1 cellular context compared by ENCODE assay signal in the genomic region with DNA sequence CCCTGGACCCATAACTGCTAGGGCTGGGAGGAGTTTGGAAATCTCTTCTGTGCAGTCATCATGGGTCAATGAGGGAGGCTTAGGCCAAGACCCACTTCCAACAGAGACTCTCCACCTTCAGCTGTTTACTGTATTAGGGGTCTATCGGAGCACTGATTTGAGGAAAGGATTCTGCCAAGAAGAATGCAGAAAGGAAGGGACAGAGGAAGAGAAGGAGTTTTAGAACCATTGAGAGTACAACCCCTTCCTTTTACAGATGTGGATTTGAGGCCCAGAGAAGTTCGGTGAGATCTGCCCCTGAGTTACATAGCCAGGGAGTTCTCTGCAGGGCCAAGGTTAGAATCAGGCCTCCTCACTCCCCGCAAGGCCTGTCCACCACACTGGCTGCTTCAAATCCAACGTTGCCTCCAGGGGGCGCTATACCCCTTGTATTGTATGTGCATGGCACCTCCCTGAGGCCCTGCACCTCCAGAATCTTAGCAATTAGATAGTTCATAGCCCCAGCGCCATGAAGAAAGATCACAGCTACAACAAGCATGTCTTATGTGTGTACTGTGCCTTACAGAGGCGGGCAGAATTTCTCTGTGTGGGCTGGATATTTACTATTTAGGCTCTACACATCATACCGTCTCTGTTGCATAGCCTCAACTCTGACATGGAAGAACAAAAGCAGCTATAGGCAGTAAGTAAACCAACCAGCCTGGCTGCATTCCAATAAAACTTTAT.
TF ChIP-seq lines count a peak whose summit lies in the region.

No MANE protein-coding gene starts in this region.

TF ChIP-seq in HEK293, 187 proteins besides CTCF, POLR2A, EP300 and RAD21 (continued from another document):
- TF ChIP-seq, protein P1, sequence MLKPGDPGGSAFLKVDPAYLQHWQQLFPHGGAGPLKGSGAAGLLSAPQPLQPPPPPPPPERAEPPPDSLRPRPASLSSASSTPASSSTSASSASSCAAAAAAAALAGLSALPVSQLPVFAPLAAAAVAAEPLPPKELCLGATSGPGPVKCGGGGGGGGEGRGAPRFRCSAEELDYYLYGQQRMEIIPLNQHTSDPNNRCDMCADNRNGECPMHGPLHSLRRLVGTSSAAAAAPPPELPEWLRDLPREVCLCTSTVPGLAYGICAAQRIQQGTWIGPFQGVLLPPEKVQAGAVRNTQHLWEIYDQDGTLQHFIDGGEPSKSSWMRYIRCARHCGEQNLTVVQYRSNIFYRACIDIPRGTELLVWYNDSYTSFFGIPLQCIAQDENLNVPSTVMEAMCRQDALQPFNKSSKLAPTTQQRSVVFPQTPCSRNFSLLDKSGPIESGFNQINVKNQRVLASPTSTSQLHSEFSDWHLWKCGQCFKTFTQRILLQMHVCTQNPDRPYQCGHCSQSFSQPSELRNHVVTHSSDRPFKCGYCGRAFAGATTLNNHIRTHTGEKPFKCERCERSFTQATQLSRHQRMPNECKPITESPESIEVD (tag by site-specific recombination; IDR thresholded peaks at IDR 0.05): no peak
- peak; percentile 49 for TF ChIP-seq ZFHX2 (tag by site-specific recombination; conservative IDR thresholded peaks at IDR 0.05)
- TF ChIP-seq ZNF248 (tag by site-specific recombination; IDR thresholded peaks at IDR 0.05): no peak
- peak; percentile 68 for TF ChIP-seq ZBTB17 (tag by site-specific recombination; IDR thresholded peaks at IDR 0.05)
- 0 out of 2 replicates have a peak, but pooled peaks have one; percentile 38 for TF ChIP-seq PATZ1 (tag by site-specific recombination; IDR thresholded peaks at IDR 0.05)
- TF ChIP-seq ZNF501 (tag by site-specific recombination; IDR thresholded peaks at IDR 0.05): peak; percentile 34; the same call in 1 of the 2 replicates
- TF ChIP-seq ZNF2 (tag by site-specific recombination; IDR thresholded peaks at IDR 0.05): peak; percentile 83
- TF ChIP-seq EGR2 (tag by site-specific recombination; IDR thresholded peaks at IDR 0.05; ENCODE audit: low read depth): no peak
- no peak for TF ChIP-seq ZNF544 (tag by site-specific recombination; IDR thresholded peaks at IDR 0.05)
- TF ChIP-seq ZNF341 (tag by site-specific recombination; IDR thresholded peaks at IDR 0.05; ENCODE audit: low read depth): no peak
- TF ChIP-seq ZNF561 (tag by site-specific recombination; IDR thresholded peaks at IDR 0.05; ENCODE audit: borderline replicate concordance): peak; percentile 59; the same call in 1 of the 2 replicates
- peak; percentile 32; the same call in 1 of the 2 replicates for TF ChIP-seq YY1 (tag by site-specific recombination; IDR thresholded peaks at IDR 0.05)
- no peak for TF ChIP-seq ZNF146 (tag by site-specific recombination; IDR thresholded peaks at IDR 0.05)
- TF ChIP-seq, protein P2, sequence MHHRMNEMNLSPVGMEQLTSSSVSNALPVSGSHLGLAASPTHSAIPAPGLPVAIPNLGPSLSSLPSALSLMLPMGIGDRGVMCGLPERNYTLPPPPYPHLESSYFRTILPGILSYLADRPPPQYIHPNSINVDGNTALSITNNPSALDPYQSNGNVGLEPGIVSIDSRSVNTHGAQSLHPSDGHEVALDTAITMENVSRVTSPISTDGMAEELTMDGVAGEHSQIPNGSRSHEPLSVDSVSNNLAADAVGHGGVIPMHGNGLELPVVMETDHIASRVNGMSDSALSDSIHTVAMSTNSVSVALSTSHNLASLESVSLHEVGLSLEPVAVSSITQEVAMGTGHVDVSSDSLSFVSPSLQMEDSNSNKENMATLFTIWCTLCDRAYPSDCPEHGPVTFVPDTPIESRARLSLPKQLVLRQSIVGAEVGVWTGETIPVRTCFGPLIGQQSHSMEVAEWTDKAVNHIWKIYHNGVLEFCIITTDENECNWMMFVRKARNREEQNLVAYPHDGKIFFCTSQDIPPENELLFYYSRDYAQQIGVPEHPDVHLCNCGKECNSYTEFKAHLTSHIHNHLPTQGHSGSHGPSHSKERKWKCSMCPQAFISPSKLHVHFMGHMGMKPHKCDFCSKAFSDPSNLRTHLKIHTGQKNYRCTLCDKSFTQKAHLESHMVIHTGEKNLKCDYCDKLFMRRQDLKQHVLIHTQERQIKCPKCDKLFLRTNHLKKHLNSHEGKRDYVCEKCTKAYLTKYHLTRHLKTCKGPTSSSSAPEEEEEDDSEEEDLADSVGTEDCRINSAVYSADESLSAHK (tag by site-specific recombination; IDR thresholded peaks at IDR 0.05): no peak
- 0 out of 2 replicates have a peak, but pooled peaks have one; percentile 15 for TF ChIP-seq ZXDB (tag by site-specific recombination; IDR thresholded peaks at IDR 0.05)
- peak; percentile 61 for TF ChIP-seq WT1 (tag by site-specific recombination; IDR thresholded peaks at IDR 0.05)
- TF ChIP-seq GLI2 (tag by site-specific recombination; IDR thresholded peaks at IDR 0.05; ENCODE audit: borderline replicate concordance, low read depth): no peak
- TF ChIP-seq YY2 (tag by site-specific recombination; IDR thresholded peaks at IDR 0.05): no peak
- no peak for TF ChIP-seq ATF2 (tag by site-specific recombination; IDR thresholded peaks at IDR 0.05; ENCODE audit: low read depth)
- TF ChIP-seq ZNF629 (tag by site-specific recombination; IDR thresholded peaks at IDR 0.05): peak; percentile 25; the same call in 1 of the 2 replicates
- TF ChIP-seq, protein P3, sequence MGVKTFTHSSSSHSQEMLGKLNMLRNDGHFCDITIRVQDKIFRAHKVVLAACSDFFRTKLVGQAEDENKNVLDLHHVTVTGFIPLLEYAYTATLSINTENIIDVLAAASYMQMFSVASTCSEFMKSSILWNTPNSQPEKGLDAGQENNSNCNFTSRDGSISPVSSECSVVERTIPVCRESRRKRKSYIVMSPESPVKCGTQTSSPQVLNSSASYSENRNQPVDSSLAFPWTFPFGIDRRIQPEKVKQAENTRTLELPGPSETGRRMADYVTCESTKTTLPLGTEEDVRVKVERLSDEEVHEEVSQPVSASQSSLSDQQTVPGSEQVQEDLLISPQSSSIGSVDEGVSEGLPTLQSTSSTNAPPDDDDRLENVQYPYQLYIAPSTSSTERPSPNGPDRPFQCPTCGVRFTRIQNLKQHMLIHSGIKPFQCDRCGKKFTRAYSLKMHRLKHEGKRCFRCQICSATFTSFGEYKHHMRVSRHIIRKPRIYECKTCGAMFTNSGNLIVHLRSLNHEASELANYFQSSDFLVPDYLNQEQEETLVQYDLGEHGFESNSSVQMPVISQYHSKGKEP (tag by site-specific recombination; IDR thresholded peaks at IDR 0.05): no peak
- no peak for TF ChIP-seq ZNF518A (tag by site-specific recombination; conservative IDR thresholded peaks at IDR 0.05; ENCODE audit: low read depth)
- TF ChIP-seq, protein P4, sequence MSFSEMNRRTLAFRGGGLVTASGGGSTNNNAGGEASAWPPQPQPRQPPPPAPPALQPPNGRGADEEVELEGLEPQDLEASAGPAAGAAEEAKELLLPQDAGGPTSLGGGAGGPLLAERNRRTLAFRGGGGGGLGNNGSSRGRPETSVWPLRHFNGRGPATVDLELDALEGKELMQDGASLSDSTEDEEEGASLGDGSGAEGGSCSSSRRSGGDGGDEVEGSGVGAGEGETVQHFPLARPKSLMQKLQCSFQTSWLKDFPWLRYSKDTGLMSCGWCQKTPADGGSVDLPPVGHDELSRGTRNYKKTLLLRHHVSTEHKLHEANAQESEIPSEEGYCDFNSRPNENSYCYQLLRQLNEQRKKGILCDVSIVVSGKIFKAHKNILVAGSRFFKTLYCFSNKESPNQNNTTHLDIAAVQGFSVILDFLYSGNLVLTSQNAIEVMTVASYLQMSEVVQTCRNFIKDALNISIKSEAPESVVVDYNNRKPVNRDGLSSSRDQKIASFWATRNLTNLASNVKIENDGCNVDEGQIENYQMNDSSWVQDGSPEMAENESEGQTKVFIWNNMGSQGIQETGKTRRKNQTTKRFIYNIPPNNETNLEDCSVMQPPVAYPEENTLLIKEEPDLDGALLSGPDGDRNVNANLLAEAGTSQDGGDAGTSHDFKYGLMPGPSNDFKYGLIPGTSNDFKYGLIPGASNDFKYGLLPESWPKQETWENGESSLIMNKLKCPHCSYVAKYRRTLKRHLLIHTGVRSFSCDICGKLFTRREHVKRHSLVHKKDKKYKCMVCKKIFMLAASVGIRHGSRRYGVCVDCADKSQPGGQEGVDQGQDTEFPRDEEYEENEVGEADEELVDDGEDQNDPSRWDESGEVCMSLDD (tag by site-specific recombination; IDR thresholded peaks at IDR 0.05): 0 out of 2 replicates have a peak, but pooled peaks have one; percentile 18
- TF ChIP-seq ZNF654 (tag by site-specific recombination; IDR thresholded peaks at IDR 0.05; ENCODE audit: low read depth): peak; percentile 83
- TF ChIP-seq ZSCAN30 (tag by site-specific recombination; IDR thresholded peaks at IDR 0.05): peak; percentile 91
- TF ChIP-seq GLIS1 (tag by site-specific recombination; IDR thresholded peaks at IDR 0.05): peak; percentile 27; the same call in 1 of the 2 replicates
- peak; percentile 44; the same call in 1 of the 2 replicates for TF ChIP-seq SP7 (tag by site-specific recombination; IDR thresholded peaks at IDR 0.05)
